9 cellular contexts compared by ENCODE assay signal in the genomic region with DNA sequence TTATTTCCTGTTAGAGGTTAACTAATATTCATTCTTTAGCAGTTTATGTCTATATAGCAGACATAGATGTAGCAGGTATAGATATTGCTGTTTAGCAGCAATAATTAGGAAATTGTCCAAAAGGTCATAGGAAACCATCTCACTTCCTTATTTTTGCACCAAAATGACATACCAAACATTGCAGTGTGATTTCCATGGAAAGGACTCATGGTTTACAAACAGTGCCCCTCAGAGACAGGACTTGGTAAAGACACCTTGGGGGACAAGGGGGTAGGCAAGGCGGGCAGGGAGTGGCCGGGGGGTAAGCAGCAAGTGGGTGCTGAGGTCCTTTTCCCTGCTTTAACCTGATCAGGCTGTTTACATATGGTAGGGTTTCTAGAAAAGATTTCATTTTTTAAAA. TPM values are rescaled to one million over a fixed set of nuclear protein-coding genes. Genes with fewer than 3 reads are reported as not detected.
DNase-seq lines count a peak whose midpoint lies in the region; ATAC-seq and TF ChIP-seq lines count a peak whose summit lies in the region.
"Had no signal": no experiment of that assay in that cellular context is flagged by ENCODE, and none has a peak within 500 bp of the region (broad histone marks: within the 10 kb centered on the region; RNA-seq: fewer than 3 reads in every experiment).

No MANE protein-coding gene starts in this region.

- intact Hi-C loops in psoas muscle (cut with DNase I), result loop anchor here in 1 of 2 donors (5.0 kb wide), 1 partner anchor 118 kb away; no protein-coding TSS in a partner anchor

- H3K4me3 ChIP-seq in NB4 (ENCODE audit: low read depth, low read length), result no peak overlapping the region
- no peak overlapping the region for H3K4me3 ChIP-seq in coronary artery
- no peak overlapping the region for H3K4me3 ChIP-seq in psoas muscle
- H3K4me3 ChIP-seq: BLaER1 had no signal

- TF ChIP-seq CTCF in NB4 (IDR thresholded peaks at IDR 0.05; ENCODE audit: low read depth, low read length), result peak; percentile 35
- TF ChIP-seq CTCF in coronary artery (IDR thresholded peaks at IDR 0.05), result no peak
- TF ChIP-seq CTCF in psoas muscle (IDR thresholded peaks at IDR 0.05), result peak; percentile 6

- DNase-seq in NCI-H1436 (lab: John Stamatoyannopoulos, UW) (peak; percentile 27), NCI-H1436 treated with DMSO at 0.1 percent for 48 hours (lab: John Stamatoyannopoulos, UW) (no peak), NB4 (ENCODE audit: low read depth) (peak; percentile 71), coronary artery (ENCODE audit: low spot score) (peak; percentile 29), psoas muscle (no peak), NCI-H2196 treated with DMSO at 0.1 percent for 48 hours (lab: John Stamatoyannopoulos, UW; ENCODE audit: unreplicated experiment) (no peak), cerebellum (ENCODE audit: low spot score) (no peak)
- no peak for DNase-seq in stimulated activated naive CD4-positive, alpha-beta T cell (lab: John Stamatoyannopoulos, UW)

- peaks cover 10% of the 10 kb centered on the region for H3K4me1 ChIP-seq in psoas muscle

- no peaks in the 10 kb centered on the region for H3K36me3 ChIP-seq in psoas muscle (ENCODE audit: insufficient read depth in 1 of 2, low read depth in 1 of 2)
- H3K36me3 ChIP-seq: BLaER1 had no signal

- TF ChIP-seq POLR2A in NB4 (IDR thresholded peaks at IDR 0.05; ENCODE audit: extremely low read depth, insufficient read length), result no peak

- no peak overlapping the region for H3K27ac ChIP-seq in coronary artery
- no peak overlapping the region for H3K27ac ChIP-seq in psoas muscle
- H3K27ac ChIP-seq: BLaER1 had no signal

- H3K27me3 ChIP-seq in psoas muscle (ENCODE audit: insufficient read depth in 3 of 3, low read length in 2 of 3), result peaks cover 0 to 6% (median 0%) of the 10 kb centered on the region in 3 donors
- H3K27me3 ChIP-seq: BLaER1 had no signal

- no peaks in the 10 kb centered on the region for H3K9me3 ChIP-seq in psoas muscle
- H3K9me3 ChIP-seq: BLaER1 had no signal

- ATAC-seq in psoas muscle, result no peak

- 84 to 90% (median 88%) methylated on average over 2 of the region's 2 CpGs for WGBS in psoas muscle, 3 donors

RNA-seq across cellular contexts. Expression of gene BATF3, which starts 30.5 kb away (rescaled TPM):
- 1 to 10 TPM in 2 of 4 donors, under 1 TPM in 2; 0.60 to 2.9 (median 1.5) TPM for total RNA-seq in psoas muscle
- polyA plus RNA-seq in psoas muscle, result 1 to 10 TPM in 1 of 3 donors, under 1 TPM in 2; 0.03 to 1.0 (median 0.53) TPM
- 0.91 TPM for total RNA-seq in cerebellum

Comparison
In these comparisons a context has a peak if more than half of its experiments do, and no peak if none do; other contexts are left out.
1. DNase-seq: peak in NCI-H1436 (single experiment), NB4 (single experiment) and coronary artery (single experiment); none in NCI-H1436 treated with DMSO at 0.1 percent for 48 hours (single experiment), psoas muscle (0 of 2), NCI-H2196 treated with DMSO at 0.1 percent for 48 hours (single experiment), cerebellum (single experiment) and stimulated activated naive CD4-positive, alpha-beta T cell (0 of 6).